Comparison of ENCODE assay signal across 1 cellular context in the genomic region with DNA sequence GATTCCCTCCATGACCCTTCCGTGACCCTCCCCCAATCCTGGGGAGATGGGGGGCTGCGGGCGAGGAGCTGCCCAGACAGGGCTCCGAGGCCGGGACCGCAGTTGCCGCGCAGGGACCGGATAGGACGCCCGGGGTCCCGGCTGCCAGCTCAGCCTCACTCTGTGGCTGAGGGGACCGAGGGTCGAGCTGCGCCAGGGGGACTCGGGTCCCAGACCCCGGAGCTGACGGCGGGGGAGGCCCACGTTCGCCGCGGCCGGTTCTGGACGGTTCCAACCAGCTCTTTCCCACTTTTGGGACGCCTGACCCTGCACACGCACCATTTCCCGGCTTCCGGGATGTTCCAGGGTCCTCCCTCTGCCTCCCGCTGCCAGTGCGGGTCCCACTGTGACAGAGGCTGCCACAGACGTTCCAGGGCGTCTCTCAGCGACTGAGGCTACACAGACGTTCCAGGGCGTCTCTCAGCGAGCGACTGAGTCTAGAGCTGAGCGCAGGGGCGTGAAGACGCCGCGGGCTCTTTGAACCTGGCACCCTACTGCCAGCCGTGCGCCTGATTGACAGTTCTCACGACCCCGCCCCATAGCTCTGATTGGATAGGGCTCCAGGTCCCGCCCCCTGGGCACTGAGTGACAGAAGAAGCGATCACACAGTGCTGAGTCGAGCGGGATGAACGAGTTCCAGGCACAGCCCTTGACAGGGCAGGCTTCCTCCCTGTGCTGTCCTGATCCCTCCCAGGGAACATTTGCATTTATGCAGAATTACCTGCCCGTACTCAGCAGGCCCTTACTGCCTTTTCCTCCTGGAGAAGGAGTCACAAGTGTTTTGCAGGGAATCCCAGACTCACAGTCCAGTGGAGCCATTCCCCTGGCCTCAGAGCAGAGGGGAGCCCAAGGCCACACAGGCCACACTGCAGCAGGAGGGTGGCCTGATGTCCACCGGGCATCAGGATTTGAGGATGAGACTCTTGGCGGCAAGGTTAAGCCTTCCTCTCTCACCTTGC.
TF ChIP-seq lines count a peak whose summit lies in the region.

Gene ZNF563 (minus strand): TSS at position 472 of the 998 bp plus-strand sequence. CDS start 151 bp downstream, at position 321.

TF ChIP-seq in HepG2, 621 proteins besides CTCF, POLR2A, EP300 and RAD21 (continued from another document and continues in another):
- TF ChIP-seq ZNF737 (CRISPR knock-in tag; IDR thresholded peaks at IDR 0.05; ENCODE audit: borderline replicate concordance) = no peak
- TF ChIP-seq PRPF4 (IDR thresholded peaks at IDR 0.05; ENCODE audit: low read depth, low read length, poor library complexity, severe bottlenecking) = no peak
- TF ChIP-seq NRL (CRISPR knock-in tag; IDR thresholded peaks at IDR 0.05; ENCODE audit: borderline replicate concordance) = peak; percentile 7; the same call in 1 of the 2 replicates
- no peak for TF ChIP-seq PHF5A (CRISPR knock-in tag; IDR thresholded peaks at IDR 0.05; ENCODE audit: low read depth, unreplicated experiment)
- TF ChIP-seq ZNF550 (CRISPR knock-in tag; IDR thresholded peaks at IDR 0.05; ENCODE audit: borderline replicate concordance) = no peak
- TF ChIP-seq ZNF121 (CRISPR knock-in tag; IDR thresholded peaks at IDR 0.05) = 0 out of 2 replicates have a peak, but pooled peaks have one; percentile 33
- no peak for TF ChIP-seq TBP (CRISPR knock-in tag; IDR thresholded peaks at IDR 0.05)
- no peak for TF ChIP-seq ZMAT5 (CRISPR knock-in tag; IDR thresholded peaks at IDR 0.05; ENCODE audit: borderline replicate concordance, low read depth)
- peak; percentile 52 for TF ChIP-seq ZEB1 (IDR thresholded peaks at IDR 0.05; ENCODE audit: insufficient replicate concordance, low read depth)
- TF ChIP-seq ZNF256 (CRISPR knock-in tag; conservative IDR thresholded peaks at IDR 0.05) = no peak
- no peak for TF ChIP-seq HOXA7 (CRISPR knock-in tag; IDR thresholded peaks at IDR 0.05)
- no peak for TF ChIP-seq JDP2 (CRISPR knock-in tag; IDR thresholded peaks at IDR 0.05; ENCODE audit: borderline replicate concordance)
- TF ChIP-seq HNRNPK (IDR thresholded peaks at IDR 0.05; ENCODE audit: low read depth, low read length, poor library complexity, severe bottlenecking) = no peak
- TF ChIP-seq ELF4 (CRISPR knock-in tag; IDR thresholded peaks at IDR 0.05; ENCODE audit: borderline replicate concordance) = no peak
- TF ChIP-seq ZNF777 (CRISPR knock-in tag; IDR thresholded peaks at IDR 0.05) = peak; percentile 51; the same call in 1 of the 2 replicates
- no peak for TF ChIP-seq TP53 (CRISPR knock-in tag; conservative IDR thresholded peaks at IDR 0.05)
- TF ChIP-seq ZNF619 (CRISPR knock-in tag; IDR thresholded peaks at IDR 0.05) = 0 out of 2 replicates have a peak, but pooled peaks have one; percentile 42
- peak; percentile 88 for TF ChIP-seq ARNT2 (CRISPR knock-in tag; IDR thresholded peaks at IDR 0.05; ENCODE audit: low read depth)
- no peak for TF ChIP-seq GATAD1 (CRISPR knock-in tag; IDR thresholded peaks at IDR 0.05)
- TF ChIP-seq CBFB (CRISPR knock-in tag; IDR thresholded peaks at IDR 0.05) = no peak
- no peak; the same call in 1 of the 2 replicates for TF ChIP-seq YEATS4 (CRISPR knock-in tag; IDR thresholded peaks at IDR 0.05; ENCODE audit: borderline replicate concordance)
- no peak for TF ChIP-seq ZBTB21 (CRISPR knock-in tag; IDR thresholded peaks at IDR 0.05)
- no peak for TF ChIP-seq SOX13 (IDR thresholded peaks at IDR 0.05)
- TF ChIP-seq SOX13 (CRISPR knock-in tag; conservative IDR thresholded peaks at IDR 0.05 in 1 of 2, IDR thresholded peaks at IDR 0.05 in 1 of 2) = peak in 1 of 2 experiments; percentile 35; a peak in 2 of 4 replicates
- no peak for TF ChIP-seq KDM1A (CRISPR knock-in tag; IDR thresholded peaks at IDR 0.05)
- TF ChIP-seq FOSL2 (CRISPR knock-in tag; IDR thresholded peaks at IDR 0.05) = no peak; the same call in none of the 2 replicates
- TF ChIP-seq, protein P1, sequence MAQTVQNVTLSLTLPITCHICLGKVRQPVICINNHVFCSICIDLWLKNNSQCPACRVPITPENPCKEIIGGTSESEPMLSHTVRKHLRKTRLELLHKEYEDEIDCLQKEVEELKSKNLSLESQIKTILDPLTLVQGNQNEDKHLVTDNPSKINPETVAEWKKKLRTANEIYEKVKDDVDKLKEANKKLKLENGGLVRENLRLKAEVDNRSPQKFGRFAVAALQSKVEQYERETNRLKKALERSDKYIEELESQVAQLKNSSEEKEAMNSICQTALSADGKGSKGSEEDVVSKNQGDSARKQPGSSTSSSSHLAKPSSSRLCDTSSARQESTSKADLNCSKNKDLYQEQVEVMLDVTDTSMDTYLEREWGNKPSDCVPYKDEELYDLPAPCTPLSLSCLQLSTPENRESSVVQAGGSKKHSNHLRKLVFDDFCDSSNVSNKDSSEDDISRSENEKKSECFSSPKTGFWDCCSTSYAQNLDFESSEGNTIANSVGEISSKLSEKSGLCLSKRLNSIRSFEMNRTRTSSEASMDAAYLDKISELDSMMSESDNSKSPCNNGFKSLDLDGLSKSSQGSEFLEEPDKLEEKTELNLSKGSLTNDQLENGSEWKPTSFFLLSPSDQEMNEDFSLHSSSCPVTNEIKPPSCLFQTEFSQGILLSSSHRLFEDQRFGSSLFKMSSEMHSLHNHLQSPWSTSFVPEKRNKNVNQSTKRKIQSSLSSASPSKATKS (CRISPR knock-in tag; IDR thresholded peaks at IDR 0.05) = no peak; the same call in 1 of the 2 replicates
- TF ChIP-seq SMAD9 (CRISPR knock-in tag; IDR thresholded peaks at IDR 0.05) = no peak
- TF ChIP-seq ZNF816 (CRISPR knock-in tag; IDR thresholded peaks at IDR 0.05; ENCODE audit: borderline replicate concordance) = no peak
- no peak for TF ChIP-seq CENPT (CRISPR knock-in tag; IDR thresholded peaks at IDR 0.05; ENCODE audit: low read depth)
- TF ChIP-seq ZNF746 (CRISPR knock-in tag; IDR thresholded peaks at IDR 0.05) = no peak
- no peak for TF ChIP-seq RARG (CRISPR knock-in tag; IDR thresholded peaks at IDR 0.05; ENCODE audit: low read depth)
- 0 out of 2 replicates have a peak, but pooled peaks have one; percentile 33 for TF ChIP-seq GZF1 (CRISPR knock-in tag; IDR thresholded peaks at IDR 0.05)
- TF ChIP-seq, protein P2, sequence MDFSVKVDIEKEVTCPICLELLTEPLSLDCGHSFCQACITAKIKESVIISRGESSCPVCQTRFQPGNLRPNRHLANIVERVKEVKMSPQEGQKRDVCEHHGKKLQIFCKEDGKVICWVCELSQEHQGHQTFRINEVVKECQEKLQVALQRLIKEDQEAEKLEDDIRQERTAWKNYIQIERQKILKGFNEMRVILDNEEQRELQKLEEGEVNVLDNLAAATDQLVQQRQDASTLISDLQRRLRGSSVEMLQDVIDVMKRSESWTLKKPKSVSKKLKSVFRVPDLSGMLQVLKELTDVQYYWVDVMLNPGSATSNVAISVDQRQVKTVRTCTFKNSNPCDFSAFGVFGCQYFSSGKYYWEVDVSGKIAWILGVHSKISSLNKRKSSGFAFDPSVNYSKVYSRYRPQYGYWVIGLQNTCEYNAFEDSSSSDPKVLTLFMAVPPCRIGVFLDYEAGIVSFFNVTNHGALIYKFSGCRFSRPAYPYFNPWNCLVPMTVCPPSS (IDR thresholded peaks at IDR 0.05) = no peak
- TF ChIP-seq ZKSCAN5 (CRISPR knock-in tag; IDR thresholded peaks at IDR 0.05) = no peak
- TF ChIP-seq ZSCAN30 (CRISPR knock-in tag; IDR thresholded peaks at IDR 0.05) = peak; percentile 78; the same call in 1 of the 2 replicates
- TF ChIP-seq ONECUT2 (CRISPR knock-in tag; IDR thresholded peaks at IDR 0.05) = no peak
- peak; percentile 77 for TF ChIP-seq ATF7-NPFF (CRISPR knock-in tag; IDR thresholded peaks at IDR 0.05; ENCODE audit: low read depth)
- TF ChIP-seq ZNF207 (IDR thresholded peaks at IDR 0.05; ENCODE audit: borderline replicate concordance) = no peak
- TF ChIP-seq NR2F6 (IDR thresholded peaks at IDR 0.05) = no peak
- no peak for TF ChIP-seq NR2F6 (CRISPR knock-in tag; IDR thresholded peaks at IDR 0.05)
- TF ChIP-seq HMGXB4 (CRISPR knock-in tag; IDR thresholded peaks at IDR 0.05; ENCODE audit: borderline replicate concordance in 1 of 2, low read depth in 1 of 2) = peak in 1 of 2 experiments; percentile 83; a peak in 2 of 4 replicates
- TF ChIP-seq SOX6 (IDR thresholded peaks at IDR 0.05) = no peak
- peak; percentile 52; the same call in 1 of the 2 replicates for TF ChIP-seq SOX6 (CRISPR knock-in tag; IDR thresholded peaks at IDR 0.05)
- no peak for TF ChIP-seq SMARCC2 (IDR thresholded peaks at IDR 0.05)
- no peak for TF ChIP-seq ZNF800 (CRISPR knock-in tag; IDR thresholded peaks at IDR 0.05)
- no peak; the same call in 1 of the 2 replicates for TF ChIP-seq ZNF615 (CRISPR knock-in tag; IDR thresholded peaks at IDR 0.05; ENCODE audit: borderline replicate concordance)
- no peak for TF ChIP-seq ZNF3 (CRISPR knock-in tag; IDR thresholded peaks at IDR 0.05)
- TF ChIP-seq ZNF776 (CRISPR knock-in tag; IDR thresholded peaks at IDR 0.05) = no peak
- TF ChIP-seq ZNF253 (CRISPR knock-in tag; IDR thresholded peaks at IDR 0.05; ENCODE audit: borderline replicate concordance) = peak; percentile 49; the same call in 1 of the 2 replicates
- TF ChIP-seq RBM39 (IDR thresholded peaks at IDR 0.05; ENCODE audit: low read depth, low read length, poor library complexity, severe bottlenecking) = peak; percentile 76
- no peak for TF ChIP-seq PAF1 (CRISPR knock-in tag; IDR thresholded peaks at IDR 0.05)
- peak; percentile 81 for TF ChIP-seq SKI (IDR thresholded peaks at IDR 0.05; ENCODE audit: partially characterized antibody)
- peak; percentile 63; the same call in 1 of the 2 replicates for TF ChIP-seq DMAP1 (CRISPR knock-in tag; IDR thresholded peaks at IDR 0.05)
- no peak for TF ChIP-seq ZNF18 (CRISPR knock-in tag; IDR thresholded peaks at IDR 0.05; ENCODE audit: insufficient replicate concordance)
- TF ChIP-seq, protein P3, sequence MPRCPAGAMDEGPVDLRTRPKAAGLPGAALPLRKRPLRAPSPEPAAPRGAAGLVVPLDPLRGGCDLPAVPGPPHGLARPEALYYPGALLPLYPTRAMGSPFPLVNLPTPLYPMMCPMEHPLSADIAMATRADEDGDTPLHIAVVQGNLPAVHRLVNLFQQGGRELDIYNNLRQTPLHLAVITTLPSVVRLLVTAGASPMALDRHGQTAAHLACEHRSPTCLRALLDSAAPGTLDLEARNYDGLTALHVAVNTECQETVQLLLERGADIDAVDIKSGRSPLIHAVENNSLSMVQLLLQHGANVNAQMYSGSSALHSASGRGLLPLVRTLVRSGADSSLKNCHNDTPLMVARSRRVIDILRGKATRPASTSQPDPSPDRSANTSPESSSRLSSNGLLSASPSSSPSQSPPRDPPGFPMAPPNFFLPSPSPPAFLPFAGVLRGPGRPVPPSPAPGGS (CRISPR knock-in tag; IDR thresholded peaks at IDR 0.05) = peak; percentile 77; the same call in 1 of the 2 replicates
- TF ChIP-seq AKAP8 (CRISPR knock-in tag; IDR thresholded peaks at IDR 0.05) = 0 out of 2 replicates have a peak, but pooled peaks have one; percentile 27
- TF ChIP-seq ZNF775 (CRISPR knock-in tag; IDR thresholded peaks at IDR 0.05; ENCODE audit: borderline replicate concordance) = no peak
- TF ChIP-seq, protein P4, sequence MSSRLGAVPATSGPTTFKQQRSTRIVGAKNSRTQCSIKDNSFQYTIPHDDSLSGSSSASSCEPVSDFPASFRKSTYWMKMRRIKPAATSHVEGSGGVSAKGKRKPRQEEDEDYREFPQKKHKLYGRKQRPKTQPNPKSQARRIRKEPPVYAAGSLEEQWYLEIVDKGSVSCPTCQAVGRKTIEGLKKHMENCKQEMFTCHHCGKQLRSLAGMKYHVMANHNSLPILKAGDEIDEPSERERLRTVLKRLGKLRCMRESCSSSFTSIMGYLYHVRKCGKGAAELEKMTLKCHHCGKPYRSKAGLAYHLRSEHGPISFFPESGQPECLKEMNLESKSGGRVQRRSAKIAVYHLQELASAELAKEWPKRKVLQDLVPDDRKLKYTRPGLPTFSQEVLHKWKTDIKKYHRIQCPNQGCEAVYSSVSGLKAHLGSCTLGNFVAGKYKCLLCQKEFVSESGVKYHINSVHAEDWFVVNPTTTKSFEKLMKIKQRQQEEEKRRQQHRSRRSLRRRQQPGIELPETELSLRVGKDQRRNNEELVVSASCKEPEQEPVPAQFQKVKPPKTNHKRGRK (CRISPR knock-in tag; IDR thresholded peaks at IDR 0.05) = no peak
- no peak for TF ChIP-seq ZFYVE20 (CRISPR knock-in tag; IDR thresholded peaks at IDR 0.05; ENCODE audit: borderline replicate concordance, low read depth)
